In the genomic region with DNA sequence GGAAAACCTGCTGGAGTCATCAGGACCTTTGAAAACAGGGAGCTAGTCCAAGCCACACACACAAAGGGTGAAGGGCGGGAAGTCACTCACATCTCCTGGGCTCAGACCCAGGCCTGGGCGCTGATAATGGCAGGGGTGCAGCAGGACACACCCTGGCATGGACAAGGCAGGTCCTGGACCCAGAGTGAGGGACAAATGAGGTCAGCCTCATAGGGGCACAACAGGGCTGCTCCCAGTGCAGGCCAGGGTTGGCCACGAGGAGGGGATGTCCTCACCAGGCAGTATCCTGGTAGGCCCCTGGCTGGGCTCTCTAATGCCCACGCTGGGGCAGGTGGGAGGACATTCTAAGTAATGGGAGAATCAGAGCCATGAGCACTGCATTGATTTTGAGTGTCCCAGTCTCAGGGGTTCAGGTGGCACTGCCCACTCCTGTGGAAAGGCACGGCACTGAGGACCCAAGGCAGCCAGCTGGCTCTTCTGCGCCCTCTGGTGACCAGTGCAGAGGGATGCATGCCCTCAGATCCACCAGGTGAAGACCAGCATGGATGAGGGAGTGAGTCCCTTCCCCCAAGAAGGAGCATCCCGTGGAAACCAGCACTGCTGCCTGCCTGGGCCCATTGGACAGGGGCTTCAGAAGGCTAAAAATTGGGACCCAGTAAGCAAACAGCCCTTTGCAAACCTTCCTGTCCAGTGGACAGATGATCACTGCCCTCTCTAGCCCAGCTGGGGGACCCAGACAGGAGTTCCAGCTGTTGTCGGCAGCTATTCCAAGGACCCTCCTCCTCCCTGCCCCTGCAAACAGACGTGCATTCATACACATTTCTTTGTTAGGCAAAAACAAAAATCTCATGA, we compare ENCODE assay signal across 8 cellular contexts. TPM values are rescaled to one million over a fixed set of nuclear protein-coding genes. Genes with fewer than 3 reads are reported as not detected.
DNase-seq lines count a peak whose midpoint lies in the region; ATAC-seq, FAIRE-seq and TF ChIP-seq lines count a peak whose summit lies in the region.

No MANE protein-coding gene starts in this region.

- no peaks in the 10 kb centered on the region for H3K9me3 ChIP-seq in HepG2 (ENCODE audit: low read length)

- no peak for TF ChIP-seq POLR2A in HepG2 (IDR thresholded peaks at IDR 0.05; ENCODE audit: insufficient read depth in 1 of 2, low read depth in 2 of 2, low read length in 2 of 2)

- peak; percentile 98 for TF ChIP-seq CTCF in GM12864 (IDR thresholded peaks at IDR 0.05; ENCODE audit: low read depth, low read length, missing control alignments)
- TF ChIP-seq CTCF in chondrocyte (IDR thresholded peaks at IDR 0.05), result peak; percentile 96
- peak; percentile 99 for TF ChIP-seq CTCF in HepG2 (CRISPR knock-in tag; IDR thresholded peaks at IDR 0.05)

- TF ChIP-seq EP300 in HepG2 (IDR thresholded peaks at IDR 0.05; ENCODE audit: low read depth in 2 of 2, low read length in 2 of 2), result no peak
- no peak for TF ChIP-seq EP300 in HepG2 (CRISPR knock-in tag; IDR thresholded peaks at IDR 0.05; ENCODE audit: borderline replicate concordance)

- intact Hi-C loops in HepG2 (cut with micrococcal nuclease; ENCODE audit: unreplicated experiment), result loop anchor here (1.0 to 10.0 kb wide), 3 partner anchors 48 to 145 kb away; no protein-coding TSS in a partner anchor

- in situ Hi-C loops in HepG2 (cut with HindIII; ENCODE audit: extremely low pct_ligation_motif_present, low pct_unique_long_range_greater_than_20kb), result loop anchor here (5.0 kb wide), 1 partner anchor 48 kb away; no protein-coding TSS in a partner anchor

- CTCF ChIA-PET in HepG2 (lab: Yijun Ruan, JAX; ENCODE audit: low intra/inter-chr PET ratio, low total read pairs), result interaction anchor here (1.0 to 2.7 kb wide), 6 partner anchors 42 to 179 kb away, joined by 3 to 53 read pairs (median 7); partner anchors contain the start of gene RAI1

- H4K20me1 ChIP-seq in HepG2 (ENCODE audit: insufficient read depth, low read length), result no peaks in the 10 kb centered on the region

- 58% methylated on average over 5 of the region's 9 CpGs for WGBS in HepG2 (ENCODE audit: low lambda C conversion rate)

- H3K79me2 ChIP-seq in HepG2 (ENCODE audit: insufficient read depth, low read length), result no peaks in the 10 kb centered on the region

- H3K27me3 Mint-ChIP-seq in chondrocyte (ENCODE audit: low read depth), result no peaks in the 10 kb centered on the region

- no peak overlapping the region for H2AFZ ChIP-seq in HepG2 (ENCODE audit: low read length)

- H3K27me3 ChIP-seq in HepG2 (ENCODE audit: control insufficient read depth in 1 of 2, insufficient read depth in 2 of 2, low read length in 2 of 2), result no peaks in the 10 kb centered on the region

- peak; percentile 86 for FAIRE-seq in HepG2 (lab: Jason Lieb, UNC)

- ATAC-seq in HepG2 (peak; percentile 88), GM21447 (IDR thresholded peaks at IDR 0.05; ENCODE audit: unreplicated experiment) (no peak)

- H3K4me1 Mint-ChIP-seq in chondrocyte (ENCODE audit: low read depth), result peaks cover 18% of the 10 kb centered on the region

- H3K4me2 ChIP-seq in HepG2 (ENCODE audit: low read depth, low read length), result peak overlapping the region; percentile 30; the same call in 1 of the 2 replicates

- no peak overlapping the region for H3K9ac ChIP-seq in HepG2 (ENCODE audit: insufficient read depth, low read depth, low read length)

- peak; percentile 96 for TF ChIP-seq RAD21 in HepG2 (CRISPR knock-in tag; IDR thresholded peaks at IDR 0.05)

- no peak overlapping the region for H3K4me3 ChIP-seq in GM12864 (ENCODE audit: low read depth, low read length)
- no peak overlapping the region for H3K4me3 ChIP-seq in HepG2 (replicated peaks in 1 of 3; ENCODE audit: insufficient read depth in 1 of 3, low read depth in 2 of 3, low read length in 3 of 3)

- peaks cover 8% of the 10 kb centered on the region for H3K36me3 Mint-ChIP-seq in chondrocyte (ENCODE audit: low read depth)

- H3K4me1 ChIP-seq in HepG2 (ENCODE audit: insufficient read depth, low read length), result peaks cover 44% of the 10 kb centered on the region

- H3K9me3 Mint-ChIP-seq in chondrocyte (ENCODE audit: low read depth), result no peaks in the 10 kb centered on the region

- POLR2A ChIA-PET in HepG2 (lab: Yijun Ruan, JAX), result no interaction called here

- no peak overlapping the region for H3K4me3 Mint-ChIP-seq in chondrocyte (ENCODE audit: unreplicated experiment)

- peak; percentile 93 for DNase-seq in 8988T
- DNase-seq in GM12864 (ENCODE audit: low read depth), result no peak
- DNase-seq in NCI-H1105 (lab: John Stamatoyannopoulos, UW), result peak; percentile 68
- DNase-seq in activated CD4-positive, alpha-beta T cell treated with anti-CD3 and anti-CD28 coated beads for 1 hour, result peak; percentile 62
- DNase-seq in chondrocyte (ENCODE audit: low spot score), result no peak
- peak; percentile 57 for DNase-seq in HepG2 (ENCODE audit: low spot score)
- peak; percentile 43 to 64 (median 46) for DNase-seq in stimulated activated CD4-positive, alpha-beta T cell treated with anti-CD3 and anti-CD28 coated beads, TNF-alpha, amount 100 ng/mL, for 48 hours (ENCODE audit: low read depth in 3 of 3)

- no peaks in the 10 kb centered on the region for H3K36me3 ChIP-seq in HepG2 (replicated peaks in 1 of 2; ENCODE audit: control insufficient read depth in 1 of 2, insufficient read depth in 2 of 2, low read length in 2 of 2)

- no TSS peak for BruUV-seq in HepG2 (replicated peaks; lab: Mats Ljungman, UMichigan)

- H3K27ac Mint-ChIP-seq in chondrocyte (ENCODE audit: unreplicated experiment), result no peak overlapping the region

- H3K27ac ChIP-seq in HepG2 (ENCODE audit: extremely low read length, insufficient read depth, low read length), result no peak overlapping the region

TF ChIP-seq in HepG2, 621 proteins besides CTCF, POLR2A, EP300 and RAD21 (continues in another document):
- TF ChIP-seq KDM2A (CRISPR knock-in tag; IDR thresholded peaks at IDR 0.05; ENCODE audit: borderline replicate concordance, low read depth) (peak; percentile 72; the same call in 1 of the 2 replicates), FOSL2 (CRISPR knock-in tag; IDR thresholded peaks at IDR 0.05) (peak; percentile 46; the same call in 1 of the 2 replicates), CHD4 (IDR thresholded peaks at IDR 0.05; ENCODE audit: borderline replicate concordance, low read length) (no peak), PITX1 (CRISPR knock-in tag; IDR thresholded peaks at IDR 0.05) (0 out of 2 replicates have a peak, but pooled peaks have one; percentile 34), ZNF883 (CRISPR knock-in tag; IDR thresholded peaks at IDR 0.05; ENCODE audit: not compliant biosample characterization) (no peak), ZNF670 (CRISPR knock-in tag; IDR thresholded peaks at IDR 0.05; ENCODE audit: borderline replicate concordance) (no peak), MTA1 (CRISPR knock-in tag; IDR thresholded peaks at IDR 0.05; ENCODE audit: borderline replicate concordance) (peak; percentile 55; the same call in 1 of the 2 replicates), ELF4 (CRISPR knock-in tag; IDR thresholded peaks at IDR 0.05; ENCODE audit: borderline replicate concordance) (no peak), NCOA2 (CRISPR knock-in tag; IDR thresholded peaks at IDR 0.05) (0 out of 2 replicates have a peak, but pooled peaks have one; percentile 27), ZNF10 (CRISPR knock-in tag; IDR thresholded peaks at IDR 0.05; ENCODE audit: borderline replicate concordance, low read depth) (no peak), ZNF614 (CRISPR knock-in tag; IDR thresholded peaks at IDR 0.05; ENCODE audit: borderline replicate concordance) (0 out of 2 replicates have a peak, but pooled peaks have one; percentile 27), ZNF230 (CRISPR knock-in tag; IDR thresholded peaks at IDR 0.05) (0 out of 2 replicates have a peak, but pooled peaks have one; percentile 47), ETV5 (CRISPR knock-in tag; IDR thresholded peaks at IDR 0.05; ENCODE audit: borderline replicate concordance) (peak; percentile 24; the same call in 1 of the 2 replicates), KDM5B (CRISPR knock-in tag; IDR thresholded peaks at IDR 0.05; ENCODE audit: borderline replicate concordance) (peak; percentile 36; the same call in 1 of the 2 replicates), GABPB1 (CRISPR knock-in tag; IDR thresholded peaks at IDR 0.05) (peak; percentile 33; the same call in 1 of the 2 replicates), SALL1 (CRISPR knock-in tag; IDR thresholded peaks at IDR 0.05) (peak; percentile 66), ZNF263 (CRISPR knock-in tag; IDR thresholded peaks at IDR 0.05) (peak; percentile 58)

RNA-seq across cellular contexts. Expression of gene SREBF1, which starts 23.3 kb away (rescaled TPM):
- total RNA-seq in chondrocyte, result 22.8 to 26.7 TPM (median 23.4 TPM) in 3 replicates
- 12.6 and 34.3 TPM in 2 replicates for total RNA-seq in HepG2 (2016; rRNA removed; fragmentation: Illumina TruSeq; extraction: Trizol)
- total RNA-seq in HepG2 (2016; cell fraction: cytosol; rRNA removed; fragmentation: Illumina TruSeq; extraction: Trizol; ENCODE audit: low read depth), result 17.8 and 21.9 TPM in 2 replicates
- total RNA-seq in HepG2 (2016; cell fraction: insoluble cytoplasmic fraction; rRNA removed; fragmentation: Illumina TruSeq; extraction: Trizol), result 11.7 and 40.3 TPM in 2 replicates
- 12.6 and 16.8 TPM in 2 replicates for total RNA-seq in HepG2 (2016; cell fraction: membrane; rRNA removed; fragmentation: Illumina TruSeq; extraction: Trizol)
- 53.2 and 57.7 TPM in 2 replicates for total RNA-seq in HepG2 (2016; cell fraction: nucleus; rRNA removed; fragmentation: Illumina TruSeq; extraction: Trizol)
- polyA plus RNA-seq in HepG2 (2011; rRNA removed), result 38.0 and 57.5 TPM in 2 replicates
- 16.6 and 23.2 TPM in 2 replicates for polyA plus RNA-seq in HepG2 (2011; cell fraction: cytosol; rRNA removed)
- 385 and 409 TPM in 2 replicates for polyA plus RNA-seq in HepG2 (2011; cell fraction: nucleus; rRNA removed)
- polyA plus RNA-seq in HepG2 (2012), result 60.2 and 60.8 TPM in 2 replicates
- polyA plus RNA-seq in HepG2 (2016; cell fraction: cytosol; fragmentation: Illumina TruSeq; extraction: Trizol; ENCODE audit: low read depth), result 3.6 and 4.8 TPM in 2 replicates
- polyA plus RNA-seq in HepG2 (2016; cell fraction: insoluble cytoplasmic fraction; fragmentation: Illumina TruSeq; extraction: Trizol; ENCODE audit: low read depth), result 11.3 and 14.1 TPM in 2 replicates
- 7.4 and 8.0 TPM in 2 replicates for polyA plus RNA-seq in HepG2 (2016; cell fraction: membrane; fragmentation: Illumina TruSeq; extraction: Trizol; ENCODE audit: low read depth)
- polyA plus RNA-seq in HepG2 (2016; cell fraction: nucleus; fragmentation: Illumina TruSeq; extraction: Trizol; ENCODE audit: insufficient read depth, low read depth), result 156 and 162 TPM in 2 replicates
- 70.2 and 130 TPM in 2 replicates for polyA minus RNA-seq in HepG2 (2011; rRNA and poly(A)+ RNA removed; ENCODE audit: low replicate concordance)
- 35.3 and 56.1 TPM in 2 replicates for polyA minus RNA-seq in HepG2 (2011; cell fraction: cytosol; rRNA and poly(A)+ RNA removed)
- 93.2 and 119 TPM in 2 replicates for polyA minus RNA-seq in HepG2 (2011; cell fraction: nucleus; rRNA and poly(A)+ RNA removed)

Comparison
In these comparisons a context has a peak if more than half of its experiments do, and no peak if none do; other contexts are left out.
1. DNase-seq: peak in 8988T (single experiment), NCI-H1105 (single experiment), activated CD4-positive, alpha-beta T cell treated with anti-CD3 and anti-CD28 coated beads for 1 hour (single experiment), HepG2 (single experiment) and stimulated activated CD4-positive, alpha-beta T cell treated with anti-CD3 and anti-CD28 coated beads, TNF-alpha, amount 100 ng/mL, for 48 hours (3 of 3); none in GM12864 (single experiment) and chondrocyte (single experiment).
2. Peak in every context shown above with its lines, with median percentiles within 50 percentile points of each other: CTCF ChIP-seq.